11 cellular contexts compared by ENCODE assay signal in the genomic region with DNA sequence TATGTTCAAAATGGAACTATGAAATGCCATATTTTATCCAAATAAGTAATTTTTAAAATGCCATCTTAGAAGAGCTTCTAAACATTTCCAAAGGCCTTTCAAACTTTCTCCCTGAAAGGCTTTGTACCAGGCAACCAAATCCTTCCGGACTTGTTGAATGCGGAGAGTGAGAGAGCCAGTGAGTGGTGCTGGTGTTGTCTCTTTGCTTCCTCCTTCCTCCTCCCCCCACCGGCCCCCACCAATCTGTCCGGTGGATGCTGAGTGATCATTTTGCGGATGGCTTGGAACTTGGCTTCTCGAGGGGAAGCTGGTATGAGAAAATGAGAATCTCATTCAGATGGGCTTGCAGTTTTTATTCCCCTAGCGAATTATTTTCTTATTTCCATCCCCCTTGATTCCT.
DNase-seq lines count a peak whose midpoint lies in the region; ATAC-seq and TF ChIP-seq lines count a peak whose summit lies in the region.
"Had no signal": no experiment of that assay in that cellular context is flagged by ENCODE, and none has a peak within 500 bp of the region (broad histone marks: within the 10 kb centered on the region; RNA-seq: fewer than 3 reads in every experiment).

No MANE protein-coding gene starts in this region.

- H3K9me3 ChIP-seq in RWPE2 (ENCODE audit: severe bottlenecking), result peaks cover 7% of the 10 kb centered on the region
- no peaks in the 10 kb centered on the region for H3K9me3 ChIP-seq in HAP-1

- intact Hi-C loops in sciatic nerve (cut with DNase I), result no loop called here

- peak overlapping the region; percentile 80 for H3K27ac ChIP-seq in RWPE2 (ENCODE audit: poor library complexity, severe bottlenecking)

- TF ChIP-seq CTCF in RWPE2 (IDR thresholded peaks at IDR 0.05; ENCODE audit: poor library complexity, severe bottlenecking), result no peak
- TF ChIP-seq CTCF in foreskin fibroblast (IDR thresholded peaks at IDR 0.05; ENCODE audit: low read depth, low read length), result no peak

- in situ Hi-C loops in HAP-1 (cut with MboI; ENCODE audit: low sequenced_read_pairs), result no loop called here

- ATAC-seq in RWPE2 (ENCODE audit: low read depth) (no peak), sciatic nerve (peak; percentile 73)

- H3K4me3 ChIP-seq in RWPE2 (ENCODE audit: severe bottlenecking), result no peak overlapping the region
- no peak overlapping the region for H3K4me3 ChIP-seq in foreskin fibroblast (ENCODE audit: low read depth in 1 of 2, low read length in 2 of 2)
- no peak overlapping the region for H3K4me3 ChIP-seq in HAP-1
- H3K4me3 ChIP-seq: lung had no signal

- H3K4me1 ChIP-seq in RWPE2 (ENCODE audit: insufficient read depth, poor library complexity, severe bottlenecking), result peaks cover 54% of the 10 kb centered on the region
- H3K4me1 ChIP-seq in HAP-1, result no peaks in the 10 kb centered on the region

- DNase-seq in ELR (ENCODE audit: low read depth) (peak; percentile 66), RWPE2 (ENCODE audit: low spot score) (peak; percentile 68), foreskin fibroblast (peak; percentile 71 to 77), sciatic nerve (ENCODE audit: low spot score) (no peak), kidney tubule cell (ENCODE audit: low spot score) (no peak), dermis blood vessel endothelial cell (no peak), HAP-1 (ENCODE audit: low spot score in 2 of 2) (no peak)
- DNase-seq in NK-92 treated with Interleukin-12 subunit alpha and Interleukin-12 subunit beta, amount 100 ng/mL, for 24 hours (lab: John Stamatoyannopoulos, UW), result no peak
- DNase-seq: activated T-cell treated with anti-CD3 and anti-CD28 coated beads for 4 hours; effector CD4-positive, alpha-beta T cell had no signal

- H3K36me3 ChIP-seq in RWPE2 (ENCODE audit: low read depth) (no peaks in the 10 kb centered on the region), HAP-1 (replicated peaks) (no peaks in the 10 kb centered on the region)

- H3K27me3 ChIP-seq in RWPE2 (ENCODE audit: insufficient read depth, poor library complexity, severe bottlenecking) (no peaks in the 10 kb centered on the region), HAP-1 (ENCODE audit: low read depth) (peaks cover 44% of the 10 kb centered on the region)

Comparison
In these comparisons a context has a peak if more than half of its experiments do, and no peak if none do; other contexts are left out.
1. DNase-seq: peak in ELR (single experiment), RWPE2 (single experiment) and foreskin fibroblast (2 of 2); none in sciatic nerve (single experiment), NK-92 treated with Interleukin-12 subunit alpha and Interleukin-12 subunit beta, amount 100 ng/mL, for 24 hours (single experiment), kidney tubule cell (single experiment), dermis blood vessel endothelial cell (single experiment) and HAP-1 (0 of 2).